14 cellular contexts compared by ENCODE assay signal in the genomic region with DNA sequence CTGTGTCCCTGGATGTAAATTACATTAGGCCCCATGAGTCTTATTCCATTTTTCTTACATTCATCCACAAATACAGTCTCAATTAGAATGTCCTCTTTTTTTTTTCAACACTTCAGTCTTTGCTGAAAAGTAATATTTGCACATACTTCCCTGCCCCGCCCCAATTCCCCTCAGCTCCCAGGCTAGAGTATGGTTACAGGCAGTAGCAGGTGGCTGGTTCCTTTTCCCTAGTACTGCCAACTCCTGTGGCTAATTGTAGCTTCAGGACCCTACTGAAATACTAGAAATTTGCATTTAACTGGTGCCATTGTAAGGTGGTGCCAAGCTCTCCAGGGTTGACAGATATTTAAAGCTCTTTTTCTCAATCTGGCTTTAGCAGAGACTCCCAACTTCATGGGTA.
"Had no signal": no experiment of that assay in that cellular context is flagged by ENCODE, and none has a peak within 500 bp of the region (broad histone marks: within the 10 kb centered on the region; RNA-seq: fewer than 3 reads in every experiment).

No MANE protein-coding gene starts in this region.

- H3K9me3 Mint-ChIP-seq: activated CD4-positive, alpha-beta memory T cell treated with anti-CD3 and anti-CD28 coated beads, Interleukin-2, amount 10 ng/mL, durations not matched to agents 7 days and 5 days; activated naive CD4-positive, alpha-beta T cell treated with anti-CD3 and anti-CD28 coated beads for 36 hours; neural crest cell had no signal

- H3K9me3 ChIP-seq: heart right ventricle, left ventricle myocardium inferior, stomach, uterus had no signal

- H3K27ac ChIP-seq: heart right ventricle, left ventricle myocardium inferior, stomach, uterus had no signal

- H3K4me1 Mint-ChIP-seq: activated CD4-positive, alpha-beta memory T cell treated with anti-CD3 and anti-CD28 coated beads, Interleukin-2, amount 10 ng/mL, durations not matched to agents 7 days and 5 days; neural crest cell had no signal

- DNase-seq: activated CD4-positive, alpha-beta memory T cell treated with anti-CD3 and anti-CD28 coated beads, Interleukin-2, amount 10 ng/mL, durations not matched to agents 7 days and 5 days; activated CD8-positive, alpha-beta memory T cell treated with anti-CD3 and anti-CD28 coated beads, Interleukin-2, amount 50 U/mL, for 48 hours; activated naive CD4-positive, alpha-beta T cell treated with anti-CD3 and anti-CD28 coated beads for 36 hours; cortex of kidney; effector memory CD4-positive, alpha-beta T cell; heart right ventricle; islet precursor cell; left ventricle myocardium inferior; stimulated activated CD4-positive, alpha-beta T cell treated with anti-CD3 and anti-CD28 coated beads, Interleukin-15, amount 100 ng/mL, for 24 hours; stimulated activated CD4-positive, alpha-beta T cell treated with anti-CD3 and anti-CD28 coated beads, Interleukin-4, amount 100 ng/mL, for 4 hours; stomach; T1000; uterus had no signal

- H3K27me3 ChIP-seq: heart right ventricle, stomach, uterus had no signal

- H3K27me3 Mint-ChIP-seq: activated CD4-positive, alpha-beta memory T cell treated with anti-CD3 and anti-CD28 coated beads, Interleukin-2, amount 10 ng/mL, durations not matched to agents 7 days and 5 days had no signal

- H3K4me3 ChIP-seq: heart right ventricle, left ventricle myocardium inferior, stomach, uterus had no signal

- H3K36me3 ChIP-seq: uterus had no signal

- ATAC-seq: heart right ventricle had no signal

- H3K4me3 Mint-ChIP-seq: activated CD4-positive, alpha-beta memory T cell treated with anti-CD3 and anti-CD28 coated beads, Interleukin-2, amount 10 ng/mL, durations not matched to agents 7 days and 5 days; activated naive CD4-positive, alpha-beta T cell treated with anti-CD3 and anti-CD28 coated beads for 36 hours; neural crest cell had no signal

- H3K4me1 ChIP-seq: heart right ventricle, left ventricle myocardium inferior, uterus had no signal

- H3K27ac Mint-ChIP-seq: activated CD4-positive, alpha-beta memory T cell treated with anti-CD3 and anti-CD28 coated beads, Interleukin-2, amount 10 ng/mL, durations not matched to agents 7 days and 5 days; activated naive CD4-positive, alpha-beta T cell treated with anti-CD3 and anti-CD28 coated beads for 36 hours had no signal
